1 cellular context compared by ENCODE assay signal in genomic region chr13:49996166-49996915, GRCh38.
TF ChIP-seq lines count a peak whose summit lies in the region.

No MANE protein-coding gene starts in this region.

TF ChIP-seq in WTC11, 78 proteins besides CTCF, POLR2A, EP300 and RAD21 (continued from another document and continues in another):
- 0 out of 2 replicates have a peak, but pooled peaks have one; percentile 16 for TF ChIP-seq ZNF281 (CRISPR knock-in tag; IDR thresholded peaks at IDR 0.05)
- TF ChIP-seq USF1 (CRISPR knock-in tag; IDR thresholded peaks at IDR 0.05): no peak
- peak; percentile 5; the same call in 1 of the 2 replicates for TF ChIP-seq CBFB (CRISPR knock-in tag; IDR thresholded peaks at IDR 0.05; ENCODE audit: low read depth)
- TF ChIP-seq OVOL2 (CRISPR knock-in tag; IDR thresholded peaks at IDR 0.05; ENCODE audit: borderline replicate concordance): no peak
- no peak for TF ChIP-seq MLX (CRISPR knock-in tag; IDR thresholded peaks at IDR 0.05)
- TF ChIP-seq MAX (CRISPR knock-in tag; IDR thresholded peaks at IDR 0.05): peak; percentile 14; the same call in 1 of the 2 replicates
- no peak for TF ChIP-seq ZNF263 (CRISPR knock-in tag; IDR thresholded peaks at IDR 0.05; ENCODE audit: low read depth)
- TF ChIP-seq ZNF423 (CRISPR knock-in tag; IDR thresholded peaks at IDR 0.05): no peak
- no peak; the same call in 1 of the 2 replicates for TF ChIP-seq CREM (CRISPR knock-in tag; IDR thresholded peaks at IDR 0.05)
- TF ChIP-seq ZNF232 (CRISPR knock-in tag; IDR thresholded peaks at IDR 0.05): no peak
- no peak for TF ChIP-seq FOXJ3 (CRISPR knock-in tag; IDR thresholded peaks at IDR 0.05; ENCODE audit: borderline replicate concordance)
- no peak for TF ChIP-seq RELA (CRISPR knock-in tag; IDR thresholded peaks at IDR 0.05; ENCODE audit: borderline replicate concordance)
- 0 out of 2 replicates have a peak, but pooled peaks have one; percentile 65 for TF ChIP-seq FOXP4 (CRISPR knock-in tag; IDR thresholded peaks at IDR 0.05)
- TF ChIP-seq E2F4 (CRISPR knock-in tag; IDR thresholded peaks at IDR 0.05; ENCODE audit: borderline replicate concordance, low read depth): no peak
- TF ChIP-seq FOXK1 (CRISPR knock-in tag; IDR thresholded peaks at IDR 0.05): 0 out of 2 replicates have a peak, but pooled peaks have one; percentile 38
- 0 out of 2 replicates have a peak, but pooled peaks have one; percentile 24 for TF ChIP-seq ETV6 (CRISPR knock-in tag; IDR thresholded peaks at IDR 0.05)
- TF ChIP-seq HMGA2 (CRISPR knock-in tag; IDR thresholded peaks at IDR 0.05): no peak
- TF ChIP-seq AR (CRISPR knock-in tag; IDR thresholded peaks at IDR 0.05): no peak
- TF ChIP-seq RORB (CRISPR knock-in tag; IDR thresholded peaks at IDR 0.05): no peak
- no peak for TF ChIP-seq NFE2L1 (CRISPR knock-in tag; IDR thresholded peaks at IDR 0.05)
- TF ChIP-seq SMAD4 (CRISPR knock-in tag; IDR thresholded peaks at IDR 0.05): no peak
- no peak for TF ChIP-seq TEAD4 (CRISPR knock-in tag; IDR thresholded peaks at IDR 0.05)
- TF ChIP-seq SP1 (CRISPR knock-in tag; conservative IDR thresholded peaks at IDR 0.05): 0 out of 2 replicates have a peak, but pooled peaks have one; percentile 50
- no peak for TF ChIP-seq PRDM15 (CRISPR knock-in tag; IDR thresholded peaks at IDR 0.05)
- TF ChIP-seq ZNF138 (CRISPR knock-in tag; conservative IDR thresholded peaks at IDR 0.05): no peak
- TF ChIP-seq JAZF1 (CRISPR knock-in tag; IDR thresholded peaks at IDR 0.05): no peak
- TF ChIP-seq TP53 (CRISPR knock-in tag; IDR thresholded peaks at IDR 0.05): no peak
- no peak for TF ChIP-seq JUN (CRISPR knock-in tag; IDR thresholded peaks at IDR 0.05)
- no peak for TF ChIP-seq GTF2I (CRISPR knock-in tag; conservative IDR thresholded peaks at IDR 0.05)
- no peak for TF ChIP-seq ZNF532 (CRISPR knock-in tag; IDR thresholded peaks at IDR 0.05; ENCODE audit: borderline replicate concordance)
- no peak for TF ChIP-seq SMAD3 (CRISPR knock-in tag; IDR thresholded peaks at IDR 0.05; ENCODE audit: borderline replicate concordance)
- TF ChIP-seq ZNF425 (CRISPR knock-in tag; conservative IDR thresholded peaks at IDR 0.05): no peak
- no peak for TF ChIP-seq ZNF416 (CRISPR knock-in tag; IDR thresholded peaks at IDR 0.05)
